In genomic region chr14:52061380-52061779, GRCh38 we compare ENCODE assay signal across 26 cellular contexts. TPM values are rescaled to one million over a fixed set of nuclear protein-coding genes. Genes with fewer than 3 reads are reported as not detected.
DNase-seq lines count a peak whose midpoint lies in the region; ATAC-seq and TF ChIP-seq lines count a peak whose summit lies in the region.
"Had no signal": no experiment of that assay in that cellular context is flagged by ENCODE, and none has a peak within 500 bp of the region (broad histone marks: within the 10 kb centered on the region; RNA-seq: fewer than 3 reads in every experiment).

No MANE protein-coding gene starts in this region.

- no peaks in the 10 kb centered on the region for H3K4me1 Mint-ChIP-seq in stimulated activated effector memory CD8-positive, alpha-beta T cell treated with anti-CD3 and anti-CD28 coated beads, Interleukin-12 subunit alpha, Interleukin-12 subunit beta, amount 100 ng/mL, for 72 hours
- no peaks in the 10 kb centered on the region for H3K4me1 Mint-ChIP-seq in effector memory CD8-positive, alpha-beta T cell (ENCODE audit: low read depth in 2 of 2)
- H3K4me1 Mint-ChIP-seq: activated T-helper 17 cell treated with anti-CD3 and anti-CD28 coated beads, Interleukin-2, amount 50 U/mL, for 72 hours had no signal

- H3K9me3 Mint-ChIP-seq in stimulated activated effector memory CD8-positive, alpha-beta T cell treated with anti-CD3 and anti-CD28 coated beads, Interleukin-12 subunit alpha, Interleukin-12 subunit beta, amount 100 ng/mL, for 72 hours, result no peaks in the 10 kb centered on the region
- H3K9me3 Mint-ChIP-seq in effector memory CD8-positive, alpha-beta T cell, result no peaks in the 10 kb centered on the region
- H3K9me3 Mint-ChIP-seq: activated T-helper 17 cell treated with anti-CD3 and anti-CD28 coated beads, Interleukin-2, amount 50 U/mL, for 72 hours; CD4-positive, alpha-beta T cell had no signal

- H3K36me3 ChIP-seq in heart right ventricle (peaks cover 0 to 43% (median 0%) of the 10 kb centered on the region in 9 donors), mesodermal cell (ENCODE audit: control insufficient read depth, insufficient read depth, low read length) (peaks cover 25% of the 10 kb centered on the region), stomach smooth muscle (ENCODE audit: control insufficient read depth in 2 of 2, insufficient read depth in 2 of 2, low read length in 2 of 2) (peaks cover under 1 to 11% of the 10 kb centered on the region in 2 donors), body of pancreas (replicated peaks in 1 of 2; ENCODE audit: insufficient read depth in 1 of 2, low read depth in 2 of 2) (no peaks in the 10 kb centered on the region)

- no peak for TF ChIP-seq POLR2A in body of pancreas (IDR thresholded peaks at IDR 0.05)

- H3K27ac Mint-ChIP-seq in stimulated activated effector memory CD8-positive, alpha-beta T cell treated with anti-CD3 and anti-CD28 coated beads, Interleukin-12 subunit alpha, Interleukin-12 subunit beta, amount 100 ng/mL, for 72 hours, result no peak overlapping the region
- no peak overlapping the region for H3K27ac Mint-ChIP-seq in effector memory CD8-positive, alpha-beta T cell
- H3K27ac Mint-ChIP-seq: activated T-helper 17 cell treated with anti-CD3 and anti-CD28 coated beads, Interleukin-2, amount 50 U/mL, for 72 hours; CD4-positive, alpha-beta T cell; progenitor cell of endocrine pancreas had no signal

- peak overlapping the region; percentile 16 to 43 for H3K9ac ChIP-seq in stomach smooth muscle (ENCODE audit: low read length in 2 of 2)
- H3K9ac ChIP-seq: GM23248 had no signal

- no peak overlapping the region for H3K4me3 ChIP-seq in heart right ventricle
- H3K4me3 ChIP-seq in mesodermal cell (ENCODE audit: extremely low read depth, insufficient read depth, low read length, poor library complexity, severe bottlenecking), result no peak overlapping the region
- peak overlapping the region in 1 of 2 donors; percentile 41 for H3K4me3 ChIP-seq in stomach smooth muscle (ENCODE audit: low read length in 2 of 2)
- H3K4me3 ChIP-seq in body of pancreas, result no peak overlapping the region
- H3K4me3 ChIP-seq: GM23248 had no signal

- H3K9me3 ChIP-seq in heart right ventricle, result no peaks in the 10 kb centered on the region
- H3K9me3 ChIP-seq in mesodermal cell (ENCODE audit: control insufficient read depth, low read length), result no peaks in the 10 kb centered on the region
- H3K9me3 ChIP-seq in stomach smooth muscle (ENCODE audit: control insufficient read depth in 2 of 2, low read length in 2 of 2), result no peaks in the 10 kb centered on the region
- no peaks in the 10 kb centered on the region for H3K9me3 ChIP-seq in body of pancreas

- H3K27ac ChIP-seq in heart right ventricle (peak overlapping the region; percentile 11 to 72 (median 62)), mesodermal cell (ENCODE audit: low read depth, low read length, severe bottlenecking) (peak overlapping the region; percentile 86), stomach smooth muscle (ENCODE audit: low read length) (peak overlapping the region; percentile 79), body of pancreas (no peak overlapping the region)
- H3K27ac ChIP-seq: brain microvascular endothelial cell, GM23248 had no signal

- H3K27me3 Mint-ChIP-seq in effector memory CD8-positive, alpha-beta T cell, result peaks cover 4 to 20% of the 10 kb centered on the region in 2 donors

- WGBS in heart right ventricle, 2 donors, result 31 to 43% methylated on average over 4 of the region's 4 CpGs
- WGBS in mesodermal cell (ENCODE audit: insufficient coverage in 2 of 2), 2 experiments, result 92 to 93% methylated on average over 2 to 4 of the region's 4 CpGs
- 79 to 87% methylated on average over 4 of the region's 4 CpGs for WGBS in body of pancreas, 2 donors

- ATAC-seq in heart right ventricle (peak; percentile 84 to 95 (median 94)), body of pancreas (no peak), GM18870 (IDR thresholded peaks at IDR 0.05; ENCODE audit: unreplicated experiment) (no peak)
- no peak for ATAC-seq in stimulated activated effector memory CD8-positive, alpha-beta T cell treated with anti-CD3 and anti-CD28 coated beads, Interleukin-12 subunit alpha, Interleukin-12 subunit beta, amount 100 ng/mL, for 72 hours
- no peak for ATAC-seq in effector memory CD8-positive, alpha-beta T cell (replicated peaks)
- ATAC-seq: activated T-helper 17 cell treated with anti-CD3 and anti-CD28 coated beads, Interleukin-2, amount 50 U/mL, for 72 hours; Panc1 had no signal

- no peaks in the 10 kb centered on the region for H3K36me3 Mint-ChIP-seq in stimulated activated effector memory CD8-positive, alpha-beta T cell treated with anti-CD3 and anti-CD28 coated beads, Interleukin-12 subunit alpha, Interleukin-12 subunit beta, amount 100 ng/mL, for 72 hours
- no peaks in the 10 kb centered on the region for H3K36me3 Mint-ChIP-seq in effector memory CD8-positive, alpha-beta T cell (ENCODE audit: insufficient read depth)

- intact Hi-C loops in heart right ventricle (cut with DNase I), result loop anchor here in 2 of 10 donors (10.0 kb wide), 2 partner anchors 47 to 67 kb away; no protein-coding TSS in a partner anchor
- intact Hi-C loops in body of pancreas (cut with DNase I), result no loop called here

- TF ChIP-seq CTCF in heart right ventricle (IDR thresholded peaks at IDR 0.05) (no peak), body of pancreas (IDR thresholded peaks at IDR 0.05) (no peak)

- H3K27me3 ChIP-seq in heart right ventricle (peaks cover 0 to 1% (median 0%) of the 10 kb centered on the region in 7 donors), stomach smooth muscle (ENCODE audit: control insufficient read depth in 1 of 2, insufficient read depth in 2 of 2, low read length in 2 of 2) (no peaks in the 10 kb centered on the region), body of pancreas (no peaks in the 10 kb centered on the region)
- H3K27me3 ChIP-seq: brain microvascular endothelial cell had no signal

- DNase-seq in cerebellum (ENCODE audit: low spot score), result peak; percentile 57
- peak; percentile 51 to 75 for DNase-seq in heart right ventricle
- no peak for DNase-seq in stimulated activated effector memory CD8-positive, alpha-beta T cell treated with anti-CD3 and anti-CD28 coated beads, Interleukin-12 subunit alpha, Interleukin-12 subunit beta, amount 100 ng/mL, for 72 hours (ENCODE audit: low spot score in 2 of 2)
- no peak for DNase-seq in body of pancreas
- no peak for DNase-seq in effector memory CD8-positive, alpha-beta T cell
- DNase-seq: activated CD4-positive, alpha-beta T cell treated with anti-CD3 and anti-CD28 coated beads for 48 hours; activated naive CD4-positive, alpha-beta T cell treated with anti-CD3 and anti-CD28 coated beads, Interleukin-2, amount 50 U/mL, for 16 hours; AML-193; brain microvascular endothelial cell; CD4-positive, alpha-beta T cell; DMS79 treated with DMSO at 0.1 percent for 48 hours; GF-D8; glutamatergic neuron; GM23248; Karpas-422; NCI-H146; NCI-H2107; NCI-H748 treated with DMSO at 0.1 percent for 48 hours; SIG-M5; stimulated activated CD4-positive, alpha-beta T cell treated with anti-CD3 and anti-CD28 coated beads, Interleukin-4, amount 100 ng/mL, for 24 hours had no signal

- peaks cover 16 to 77% (median 60%) of the 10 kb centered on the region in 9 donors for H3K4me1 ChIP-seq in heart right ventricle
- H3K4me1 ChIP-seq in mesodermal cell (ENCODE audit: control insufficient read depth, insufficient read depth, low read length, poor library complexity, severe bottlenecking), result peaks cover 24% of the 10 kb centered on the region
- peaks cover 58% of the 10 kb centered on the region for H3K4me1 ChIP-seq in stomach smooth muscle (ENCODE audit: control insufficient read depth, insufficient read depth, low read length)
- peaks cover 25% of the 10 kb centered on the region for H3K4me1 ChIP-seq in body of pancreas

- H3K4me3 Mint-ChIP-seq in stimulated activated effector memory CD8-positive, alpha-beta T cell treated with anti-CD3 and anti-CD28 coated beads, Interleukin-12 subunit alpha, Interleukin-12 subunit beta, amount 100 ng/mL, for 72 hours, result no peak overlapping the region
- no peak overlapping the region for H3K4me3 Mint-ChIP-seq in effector memory CD8-positive, alpha-beta T cell
- H3K4me3 Mint-ChIP-seq: activated T-helper 17 cell treated with anti-CD3 and anti-CD28 coated beads, Interleukin-2, amount 50 U/mL, for 72 hours; CD4-positive, alpha-beta T cell had no signal

RNA-seq across cellular contexts. Expression of gene NID2, which starts 7.5 kb away (rescaled TPM):
- total RNA-seq in cerebellum (35.4 TPM), heart right ventricle (10 to 100 TPM; 26.6 to 66.0 (median 39.2) TPM), body of pancreas (10 to 100 TPM; 34.6 to 37.6 TPM)
- 10 to 100 TPM; 15.1 to 29.8 TPM for polyA plus RNA-seq in heart right ventricle
- polyA plus RNA-seq in mesodermal cell (2013, experiment 1 of 2), result 230 TPM
- 314 TPM for polyA plus RNA-seq in mesodermal cell (2013, experiment 2 of 2)

Comparison
In these comparisons a context has a peak if more than half of its experiments do, and no peak if none do; other contexts are left out.
1. DNase-seq: peak in cerebellum (single experiment) and heart right ventricle (2 of 2); none in stimulated activated effector memory CD8-positive, alpha-beta T cell treated with anti-CD3 and anti-CD28 coated beads, Interleukin-12 subunit alpha, Interleukin-12 subunit beta, amount 100 ng/mL, for 72 hours (0 of 2), body of pancreas (0 of 4) and effector memory CD8-positive, alpha-beta T cell (0 of 3).
2. ATAC-seq: peak in heart right ventricle (8 of 8); none in stimulated activated effector memory CD8-positive, alpha-beta T cell treated with anti-CD3 and anti-CD28 coated beads, Interleukin-12 subunit alpha, Interleukin-12 subunit beta, amount 100 ng/mL, for 72 hours (single experiment), body of pancreas (single experiment), GM18870 (single experiment) and effector memory CD8-positive, alpha-beta T cell (single experiment).
3. H3K27ac ChIP-seq: peak in heart right ventricle (10 of 10), mesodermal cell (single experiment) and stomach smooth muscle (single experiment); none in body of pancreas (0 of 4).